9 cellular contexts compared by ENCODE assay signal in genomic region chr5:113678202-113678601, GRCh38.
"Had no signal": no experiment of that assay in that cellular context is flagged by ENCODE, and none has a peak within 500 bp of the region (broad histone marks: within the 10 kb centered on the region; RNA-seq: fewer than 3 reads in every experiment).

No MANE protein-coding gene starts in this region.

- H3K9me3 ChIP-seq: MG63, SK-N-SH had no signal

- H3K9me2 ChIP-seq: SK-N-SH had no signal

- H3K9ac ChIP-seq: SK-N-SH had no signal

- ATAC-seq: PC-3, T-cell had no signal

- H3K27me3 ChIP-seq: MG63 had no signal

- H3K4me3 ChIP-seq: MG63 had no signal

- DNase-seq: MG63; NCI-H1417 treated with DMSO at 0.1 percent for 48 hours; NCI-H2107; NCI-H526 treated with DMSO at 0.1 percent for 48 hours; NK-92 treated with Interleukin-12 subunit alpha and Interleukin-12 subunit beta, amount 100 ng/mL, for 24 hours; T-cell had no signal

- H3K27ac ChIP-seq: RWPE1 had no signal

- H3K36me3 ChIP-seq: MG63 had no signal

- H3K4me2 ChIP-seq: SK-N-SH had no signal
